ENCODE assay signal across 9 cellular contexts in genomic region chr5:72194846-72195245, GRCh38.
DNase-seq lines count a peak whose midpoint lies in the region; ATAC-seq, FAIRE-seq and TF ChIP-seq lines count a peak whose summit lies in the region.
"Had no signal": no experiment of that assay in that cellular context is flagged by ENCODE, and none has a peak within 500 bp of the region (broad histone marks: within the 10 kb centered on the region; RNA-seq: fewer than 3 reads in every experiment).

No MANE protein-coding gene starts in this region.

- DNase-seq in GM12891 (ENCODE audit: insufficient read length, low spot score) (no peak), mesenteric fat pad (ENCODE audit: low spot score) (no peak), nephron progenitor cell (no peak), hippocampal formation (lab: John Stamatoyannopoulos, UW) (no peak), DMS153 treated with DMSO at 0.1 percent for 48 hours (lab: John Stamatoyannopoulos, UW; ENCODE audit: unreplicated experiment) (no peak)
- peak; percentile 26 for DNase-seq in activated naive CD8-positive, alpha-beta T cell treated with anti-CD3 and anti-CD28 coated beads, Interleukin-2, amount 50 U/mL, for 24 hours

- peaks cover 57% of the 10 kb centered on the region for H3K27me3 Mint-ChIP-seq in activated naive CD8-positive, alpha-beta T cell treated with anti-CD3 and anti-CD28 coated beads, Interleukin-2, amount 50 U/mL, for 24 hours
- H3K27me3 Mint-ChIP-seq in nephron progenitor cell (ENCODE audit: low read depth, poor library complexity), result peaks cover 2% of the 10 kb centered on the region

- H3K9me3 Mint-ChIP-seq in activated naive CD8-positive, alpha-beta T cell treated with anti-CD3 and anti-CD28 coated beads, Interleukin-2, amount 50 U/mL, for 24 hours, result peaks cover 10% of the 10 kb centered on the region
- H3K9me3 Mint-ChIP-seq in nephron progenitor cell, result peaks cover 12% of the 10 kb centered on the region

- no peak for TF ChIP-seq CTCF in nephron progenitor cell (IDR thresholded peaks at IDR 0.05)

- peaks cover 12% of the 10 kb centered on the region for H3K4me1 Mint-ChIP-seq in activated naive CD8-positive, alpha-beta T cell treated with anti-CD3 and anti-CD28 coated beads, Interleukin-2, amount 50 U/mL, for 24 hours
- H3K4me1 Mint-ChIP-seq in nephron progenitor cell, result no peaks in the 10 kb centered on the region

- H3K27ac Mint-ChIP-seq in activated naive CD8-positive, alpha-beta T cell treated with anti-CD3 and anti-CD28 coated beads, Interleukin-2, amount 50 U/mL, for 24 hours, result peak overlapping the region; percentile 41
- H3K27ac Mint-ChIP-seq in nephron progenitor cell, result no peak overlapping the region

- ATAC-seq in GM19452 (IDR thresholded peaks at IDR 0.05; ENCODE audit: unreplicated experiment), result peak; percentile 96
- ATAC-seq in HG03196 (IDR thresholded peaks at IDR 0.05; ENCODE audit: unreplicated experiment), result peak; percentile 92
- ATAC-seq in activated naive CD8-positive, alpha-beta T cell treated with anti-CD3 and anti-CD28 coated beads, Interleukin-2, amount 50 U/mL, for 24 hours, result peak; percentile 66

- no peak for FAIRE-seq in GM12891 (lab: Jason Lieb, UNC)
- FAIRE-seq: colon had no signal

- H3K36me3 Mint-ChIP-seq in activated naive CD8-positive, alpha-beta T cell treated with anti-CD3 and anti-CD28 coated beads, Interleukin-2, amount 50 U/mL, for 24 hours (ENCODE audit: low read depth), result peaks cover 1% of the 10 kb centered on the region
- peaks cover 96% of the 10 kb centered on the region for H3K36me3 Mint-ChIP-seq in nephron progenitor cell (ENCODE audit: low read depth)

- peak overlapping the region; percentile 7 for H3K4me3 Mint-ChIP-seq in activated naive CD8-positive, alpha-beta T cell treated with anti-CD3 and anti-CD28 coated beads, Interleukin-2, amount 50 U/mL, for 24 hours
- H3K4me3 Mint-ChIP-seq in nephron progenitor cell, result no peak overlapping the region

- no peak for TF ChIP-seq POLR2A in GM12891 (IDR thresholded peaks at IDR 0.05; ENCODE audit: low read depth, low read length)

TF ChIP-seq in GM12891, 5 proteins besides CTCF, POLR2A, EP300 and RAD21:
- 0 out of 2 replicates have a peak, but pooled peaks have one; percentile 9 for TF ChIP-seq SPI1 (IDR thresholded peaks at IDR 0.05; ENCODE audit: low read depth, low read length)
- no peak for TF ChIP-seq POLR2AphosphoS5 (IDR thresholded peaks at IDR 0.05; ENCODE audit: low read depth, low read length)
- no peak for TF ChIP-seq TAF1 (IDR thresholded peaks at IDR 0.05; ENCODE audit: low read depth, low read length)
- peak; percentile 13; the same call in 1 of the 2 replicates for TF ChIP-seq POU2F2 (IDR thresholded peaks at IDR 0.05; ENCODE audit: low read depth, low read length)
TF ChIP-seq in GM12891: peak in this region for 2.
